In genomic region chr5:121819661-121820261, GRCh38 we compare ENCODE assay signal across 32 cellular contexts. TPM values are rescaled to one million over a fixed set of nuclear protein-coding genes. Genes with fewer than 3 reads are reported as not detected.
"Had no signal": no experiment of that assay in that cellular context is flagged by ENCODE, and none has a peak within 500 bp of the region (broad histone marks: within the 10 kb centered on the region; RNA-seq: fewer than 3 reads in every experiment).

No MANE protein-coding gene starts in this region.

- ATAC-seq: activated CD4-positive, alpha-beta T cell treated with anti-CD3 and anti-CD28 coated beads for 36 hours; activated naive CD4-positive, alpha-beta T cell treated with anti-CD3 and anti-CD28 coated beads, Interleukin-2, amount 50 U/mL, for 72 hours; activated T-cell treated with anti-CD3 and anti-CD28 coated beads, Interleukin-2, amount 50 U/mL, for 72 hours had no signal

- H3K27ac ChIP-seq: brain microvascular endothelial cell, epithelial cell of prostate, esophagus squamous epithelium had no signal

- DNase-seq: activated CD4-positive, alpha-beta memory T cell treated with anti-CD3 and anti-CD28 coated beads for 36 hours; activated CD4-positive, alpha-beta T cell treated with anti-CD3 and anti-CD28 coated beads for 36 hours; activated CD4-positive, alpha-beta T cell treated with anti-CD3 and anti-CD28 coated beads, Interleukin-2, amount 10 ng/mL, durations not matched to agents 24 days and 14 days; activated CD4-positive, CD25-positive, alpha-beta regulatory T cell; activated CD4-positive, CD25-positive, alpha-beta regulatory T cell treated with anti-CD3 and anti-CD28 coated beads, Interleukin-2, amount 50 U/mL, for 72 hours; activated CD8-positive, alpha-beta memory T cell treated with anti-CD3 and anti-CD28 coated beads, Interleukin-2, amount 50 U/mL, for 48 hours; activated gamma-delta T cell; activated naive CD4-positive, alpha-beta T cell; activated naive CD4-positive, alpha-beta T cell treated with anti-CD3 and anti-CD28 coated beads, Interleukin-2, amount 10 ng/mL, durations not matched to agents 7 days and 5 days; activated naive CD8-positive, alpha-beta T cell treated with anti-CD3 and anti-CD28 coated beads, Interleukin-2, amount 10 ng/mL, durations not matched to agents 7 days and 5 days; activated T-cell treated with anti-CD3 and anti-CD28 coated beads for 4 hours; activated T-cell treated with anti-CD3 and anti-CD28 coated beads, Interleukin-2, amount 50 U/mL, for 24 hours; activated T-cell treated with anti-CD3 and anti-CD28 coated beads, Interleukin-2, amount 50 U/mL, for 72 hours; anterior cingulate cortex; brain microvascular endothelial cell; caudate nucleus; cortex of kidney; dermis blood vessel endothelial cell; effector CD4-positive, alpha-beta T cell; esophagus squamous epithelium; foreskin melanocyte; T-helper 2 cell had no signal

- H3K27me3 ChIP-seq: brain microvascular endothelial cell, esophagus squamous epithelium had no signal

- H3K4me1 ChIP-seq: esophagus squamous epithelium had no signal

- H3K4me3 ChIP-seq: esophagus squamous epithelium had no signal

- H3K36me3 ChIP-seq: brain microvascular endothelial cell, esophagus squamous epithelium had no signal

RNA-seq across cellular contexts. Expression of gene FTMT, which starts 31.9 kb away (rescaled TPM):
- total RNA-seq: activated CD4-positive, alpha-beta memory T cell treated with anti-CD3 and anti-CD28 coated beads for 36 hours; activated CD4-positive, alpha-beta T cell treated with anti-CD3 and anti-CD28 coated beads for 36 hours; activated CD4-positive, alpha-beta T cell treated with anti-CD3 and anti-CD28 coated beads, Interleukin-2, amount 10 ng/mL, durations not matched to agents 24 days and 14 days; activated naive CD4-positive, alpha-beta T cell treated with anti-CD3 and anti-CD28 coated beads, Interleukin-2, amount 50 U/mL, for 72 hours; activated naive CD8-positive, alpha-beta T cell treated with anti-CD3 and anti-CD28 coated beads, Interleukin-2, amount 10 ng/mL, durations not matched to agents 7 days and 5 days; activated T-cell treated with anti-CD3 and anti-CD28 coated beads, Interleukin-2, amount 50 U/mL, for 72 hours; astrocyte; bronchial epithelial cell; chondrocyte; dermis blood vessel endothelial cell; endothelial cell of umbilical vein; esophagus squamous epithelium; fibroblast of lung; fibroblast of villous mesenchyme; T-helper 1 cell treated with Interleukin-12 subunit alpha and Interleukin-12 subunit beta and Interleukin-4 antibody, amounts not matched to agents 30 ng/mL and 1 ng/mL, for 36 hours had no signal
- polyA plus RNA-seq: endothelial cell of umbilical vein, esophagus, fibroblast of lung had no signal
